ENCODE assay signal across 8 cellular contexts in the genomic region with DNA sequence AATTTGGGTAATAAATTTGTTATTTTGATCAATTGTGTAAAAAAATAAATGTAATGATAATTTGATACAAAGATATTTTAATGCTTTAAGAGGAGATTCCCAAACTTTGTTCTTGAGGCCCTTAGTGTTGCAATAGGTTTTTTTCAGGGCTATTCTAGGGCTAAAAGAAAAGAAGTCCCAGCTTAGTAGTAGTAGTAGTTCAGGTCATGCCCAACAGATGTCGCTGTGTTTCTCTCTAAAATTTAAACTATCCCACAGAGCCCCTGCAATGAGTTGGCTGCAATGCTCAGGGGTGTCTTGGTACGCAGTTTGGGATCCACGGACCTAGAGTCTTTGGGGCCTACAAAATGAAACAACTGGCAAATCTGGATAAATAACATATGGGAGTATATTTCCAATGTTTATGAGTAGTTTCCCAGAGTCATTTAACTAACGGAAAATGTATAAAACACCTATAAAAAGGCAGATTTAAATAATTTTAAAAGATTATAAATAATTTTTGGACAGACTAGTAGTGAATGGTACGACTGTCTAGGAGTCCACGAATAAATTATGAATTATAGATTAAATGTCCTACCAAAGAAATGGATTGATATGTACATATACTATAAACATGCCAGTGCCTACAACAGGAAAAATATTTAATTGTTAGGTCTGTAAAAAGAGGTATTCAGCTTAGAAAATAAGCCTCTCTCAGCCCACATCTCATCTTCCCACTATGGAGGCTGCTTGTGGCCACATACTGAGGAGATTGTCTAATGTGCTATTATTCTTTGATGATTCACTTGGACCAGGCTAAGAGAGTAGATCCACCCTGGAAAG.
DNase-seq lines count a peak whose midpoint lies in the region; ATAC-seq, FAIRE-seq and TF ChIP-seq lines count a peak whose summit lies in the region.

No MANE protein-coding gene starts in this region.

- peak; percentile 77 for FAIRE-seq in GM12891 (lab: Jason Lieb, UNC)

- H3K36me3 ChIP-seq in KMS-11 (ENCODE audit: insufficient read depth) (no peaks in the 10 kb centered on the region), SJCRH30 (no peaks in the 10 kb centered on the region)

- H3K27ac ChIP-seq in KMS-11 (no peak overlapping the region), SJCRH30 (no peak overlapping the region), dorsolateral prefrontal cortex (peak overlapping the region in 2 of 59 donors; percentile 5 to 11)

- H3K9me3 ChIP-seq in SJCRH30 (replicated peaks) = no peaks in the 10 kb centered on the region

- TF ChIP-seq POLR2A in GM12891 (IDR thresholded peaks at IDR 0.05; ENCODE audit: low read depth, low read length) = no peak

- H3K4me2 ChIP-seq in KMS-11 = no peak overlapping the region

- H3K4me1 ChIP-seq in KMS-11 (ENCODE audit: low read depth, poor library complexity, severe bottlenecking) (no peaks in the 10 kb centered on the region), SJCRH30 (no peaks in the 10 kb centered on the region)

- ATAC-seq in GM19467 (IDR thresholded peaks at IDR 0.05; ENCODE audit: unreplicated experiment) = no peak

- peak in 8 of 14 donors; percentile 6 to 49 (median 18) for DNase-seq in C1 segment of cervical spinal cord (lab: John Stamatoyannopoulos, UW)
- peak; percentile 5 for DNase-seq in GM12891 (ENCODE audit: insufficient read length, low spot score)
- peak; percentile 42 to 78 for DNase-seq in SJCRH30
- DNase-seq in dorsolateral prefrontal cortex = peak in 4 of 10 donors; percentile 3 to 31 (median 23)
- DNase-seq in middle frontal gyrus (ENCODE audit: extremely low spot score, low spot score) = peak; percentile 34
- no peak for DNase-seq in NCI-H446 treated with DMSO at 0.1 percent for 48 hours (lab: John Stamatoyannopoulos, UW)

- H2AFZ ChIP-seq in KMS-11 (ENCODE audit: low read depth) = no peak overlapping the region

- no peaks in the 10 kb centered on the region for H3K79me2 ChIP-seq in KMS-11 (ENCODE audit: insufficient read depth, low read depth)

- H3K4me3 ChIP-seq in KMS-11 (IDR thresholded peaks at IDR 0.05; ENCODE audit: insufficient read depth, low read depth, low read length) = no peak overlapping the region
- H3K4me3 ChIP-seq in SJCRH30 = no peak overlapping the region
- H3K4me3 ChIP-seq in dorsolateral prefrontal cortex = peak overlapping the region in 2 of 59 donors; percentile 12 to 15

- intact Hi-C loops in dorsolateral prefrontal cortex (cut with DNase I) = loop anchor here in 1 of 2 donors (2.0 kb wide), 1 partner anchor 66 kb away; no protein-coding TSS in a partner anchor

- H4K20me1 ChIP-seq in KMS-11 (ENCODE audit: insufficient read depth) = no peaks in the 10 kb centered on the region

- TF ChIP-seq CTCF in KMS-11 (conservative IDR thresholded peaks at IDR 0.05; ENCODE audit: low read depth, low read length) (peak; percentile 85), dorsolateral prefrontal cortex (IDR thresholded peaks at IDR 0.05 in 54 of 56, conservative IDR thresholded peaks at IDR 0.05 in 2 of 56; ENCODE audit: low read depth in 1 of 56, partially characterized antibody in 56 of 56) (peak; percentile 48 to 93 (median 80))

- H3K27me3 ChIP-seq in KMS-11 (ENCODE audit: insufficient read depth, low read depth) (no peaks in the 10 kb centered on the region), SJCRH30 (no peaks in the 10 kb centered on the region), dorsolateral prefrontal cortex (no peaks in the 10 kb centered on the region)

- no peak overlapping the region for H3K9ac ChIP-seq in KMS-11

TF ChIP-seq in GM12891, 5 proteins besides CTCF, POLR2A, EP300 and RAD21:
- TF ChIP-seq PAX5 (IDR thresholded peaks at IDR 0.05; ENCODE audit: insufficient read depth, low read length, severe bottlenecking) = no peak
- TF ChIP-seq SPI1 (IDR thresholded peaks at IDR 0.05; ENCODE audit: low read depth, low read length) = no peak
- no peak for TF ChIP-seq TAF1 (IDR thresholded peaks at IDR 0.05; ENCODE audit: low read depth, low read length)
- TF ChIP-seq POLR2AphosphoS5 (IDR thresholded peaks at IDR 0.05; ENCODE audit: low read depth, low read length) = no peak
- no peak for TF ChIP-seq POU2F2 (IDR thresholded peaks at IDR 0.05; ENCODE audit: low read depth, low read length)
